Comparison of ENCODE assay signal across 19 cellular contexts in the genomic region with DNA sequence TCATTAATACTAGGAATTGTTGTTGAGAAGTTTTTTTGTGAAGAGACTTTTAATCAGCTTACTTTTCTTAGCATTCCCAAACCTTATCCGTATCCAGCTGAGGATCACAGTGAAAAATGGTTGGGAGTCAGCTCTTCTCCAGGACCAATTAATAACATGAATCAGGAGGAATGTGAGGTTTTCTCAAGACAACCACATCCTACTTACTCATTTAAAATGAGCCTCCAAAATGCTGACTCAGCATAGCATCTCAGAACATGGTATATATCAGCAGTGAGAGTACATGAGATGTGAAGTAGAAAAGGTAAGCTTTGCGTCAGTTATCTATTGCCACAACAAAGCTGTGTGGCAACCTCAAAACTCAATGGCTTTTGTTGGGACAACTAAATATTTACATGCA.
DNase-seq lines count a peak whose midpoint lies in the region; ATAC-seq, FAIRE-seq and TF ChIP-seq lines count a peak whose summit lies in the region.
"Had no signal": no experiment of that assay in that cellular context is flagged by ENCODE, and none has a peak within 500 bp of the region (broad histone marks: within the 10 kb centered on the region; RNA-seq: fewer than 3 reads in every experiment).

No MANE protein-coding gene starts in this region.

- H3K9ac ChIP-seq in H1 (replicated peaks in 1 of 4; ENCODE audit: extremely low read depth in 1 of 4, low read depth in 3 of 4, low read length in 3 of 4) = no peak overlapping the region
- H3K9ac ChIP-seq: BLaER1 had no signal

- TF ChIP-seq POLR2A in H1 (IDR thresholded peaks at IDR 0.05; ENCODE audit: control extremely low read depth in 1 of 2, low read depth in 2 of 2, low read length in 2 of 2) = no peak

- H4K20me1 ChIP-seq in H1 (replicated peaks in 1 of 2; ENCODE audit: control insufficient read depth in 1 of 2, insufficient read depth in 2 of 2, low read length in 2 of 2) = no peaks in the 10 kb centered on the region
- H4K20me1 ChIP-seq: BLaER1 had no signal

- H3K4me3 ChIP-seq in H1 (ENCODE audit: extremely low read depth in 1 of 4, insufficient read depth in 2 of 4, low read depth in 3 of 4, low read length in 4 of 4) (no peak overlapping the region), psoas muscle (no peak overlapping the region)
- H3K4me3 ChIP-seq: BLaER1, breast epithelium, left ventricle myocardium inferior, Peyer's patch, sigmoid colon had no signal

- H3K4me1 ChIP-seq in H1 (replicated peaks in 1 of 4; ENCODE audit: control insufficient read depth in 3 of 4, insufficient read depth in 4 of 4, low read length in 3 of 4) (no peaks in the 10 kb centered on the region), psoas muscle (no peaks in the 10 kb centered on the region)
- H3K4me1 ChIP-seq: BLaER1, breast epithelium, left ventricle myocardium inferior, Peyer's patch had no signal

- H3K27ac ChIP-seq in H1 (ENCODE audit: low read depth, low read length) = no peak overlapping the region
- no peak overlapping the region for H3K27ac ChIP-seq in psoas muscle
- H3K27ac ChIP-seq: BLaER1, breast epithelium, left ventricle myocardium inferior, Peyer's patch, sigmoid colon had no signal

- no peak overlapping the region for H2BK120ac ChIP-seq in H1 (replicated peaks; ENCODE audit: low read depth, low read length)

- no peak overlapping the region for H3K56ac ChIP-seq in H1 (replicated peaks; ENCODE audit: insufficient read length, low read depth, low read length)

- ATAC-seq in psoas muscle = no peak
- ATAC-seq in HG03342 (IDR thresholded peaks at IDR 0.05; ENCODE audit: unreplicated experiment) = no peak
- ATAC-seq: activated naive CD4-positive, alpha-beta T cell treated with anti-CD3 and anti-CD28 coated beads, Interleukin-2, amount 50 U/mL, for 72 hours had no signal

- H3K27me3 ChIP-seq in H1 (replicated peaks in 1 of 4; ENCODE audit: control insufficient read depth in 3 of 4, extremely low read depth in 1 of 4, insufficient read depth in 3 of 4, low read length in 3 of 4) = no peaks in the 10 kb centered on the region
- no peaks in the 10 kb centered on the region for H3K27me3 ChIP-seq in psoas muscle (ENCODE audit: insufficient read depth in 3 of 3, low read length in 2 of 3)
- H3K27me3 ChIP-seq: BLaER1, breast epithelium, Peyer's patch, sigmoid colon had no signal

- H3K4me2 ChIP-seq in H1 (ENCODE audit: insufficient read depth in 1 of 2, low read depth in 2 of 2, low read length in 2 of 2) = no peak overlapping the region
- H3K4me2 ChIP-seq: BLaER1 had no signal

- POLR2A ChIA-PET in H1 (lab: Charles Lee; ENCODE audit: partially characterized antibody) = no interaction called here

- H2BK5ac ChIP-seq in H1 (ENCODE audit: low read depth, low read length) = no peak overlapping the region

- TF ChIP-seq RAD21 in H1 (IDR thresholded peaks at IDR 0.05 in 1 of 2, conservative IDR thresholded peaks at IDR 0.05 in 1 of 2; ENCODE audit: low read depth in 2 of 2, low read length in 2 of 2) = no peak

- no peaks in the 10 kb centered on the region; a peak in 1 of 8 replicates for H3K36me3 ChIP-seq in H1 (ENCODE audit: control insufficient read depth in 2 of 4, insufficient read depth in 4 of 4, low read length in 3 of 4)
- no peaks in the 10 kb centered on the region for H3K36me3 ChIP-seq in psoas muscle (ENCODE audit: insufficient read depth in 1 of 2, low read depth in 1 of 2)
- H3K36me3 ChIP-seq: BLaER1, breast epithelium, left ventricle myocardium inferior, Peyer's patch, sigmoid colon had no signal

- H3K9me3 ChIP-seq in H1 (ENCODE audit: insufficient read depth in 2 of 2, low read depth in 1 of 2, low read length in 1 of 2) (no peaks in the 10 kb centered on the region), psoas muscle (no peaks in the 10 kb centered on the region)
- H3K9me3 ChIP-seq: breast epithelium, left ventricle myocardium inferior, Peyer's patch, sigmoid colon had no signal

- no peaks in the 10 kb centered on the region; the same call in 1 of the 2 replicates for H3K23me2 ChIP-seq in H1 (ENCODE audit: low read depth, low read length)

- no peak for TF ChIP-seq EP300 in H1 (IDR thresholded peaks at IDR 0.05; ENCODE audit: borderline replicate concordance in 1 of 2, low read depth in 2 of 2, low read length in 2 of 2)

- no peak overlapping the region for H4K91ac ChIP-seq in H1 (replicated peaks; ENCODE audit: insufficient read length, low read length)

- no peak overlapping the region for H2BK15ac ChIP-seq in H1 (ENCODE audit: low read length)

- no peaks in the 10 kb centered on the region for H3K79me2 ChIP-seq in H1 (ENCODE audit: control insufficient read depth in 1 of 2, insufficient read depth in 2 of 2, low read length in 2 of 2)

- no peak overlapping the region for H2BK12ac ChIP-seq in H1 (ENCODE audit: low read depth, low read length)

- 97% methylated on average over 2 of the region's 2 CpGs; no CpG with 5 or more reads in 1 of the 2 experiments for WGBS in H1 (ENCODE audit: extremely low coverage in 1 of 2, insufficient coverage in 1 of 2, insufficient read length in 1 of 2, insufficient replicate concordance in 2 of 2, low coverage in 1 of 2, low lambda C conversion rate in 2 of 2, missing lambda C conversion rate in 1 of 2), 2 experiments
- WGBS in psoas muscle, 3 donors = 93 to 98% (median 98%) methylated on average over 2 of the region's 2 CpGs

- TF ChIP-seq CTCF in H1 (IDR thresholded peaks at IDR 0.05; ENCODE audit: control extremely low read depth in 1 of 3, insufficient read depth in 1 of 3, low read depth in 1 of 3, low read length in 3 of 3) (no peak), psoas muscle (IDR thresholded peaks at IDR 0.05) (no peak)

- H3K79me1 ChIP-seq in H1 (ENCODE audit: low read depth, low read length) = no peaks in the 10 kb centered on the region

- no peak overlapping the region for H2AFZ ChIP-seq in H1 (ENCODE audit: low read length)

- H4K5ac ChIP-seq in H1 (ENCODE audit: insufficient read length, low read depth, low read length) = no peak overlapping the region

- CTCF ChIA-PET in H1 (lab: Charles Lee; ENCODE audit: partially characterized antibody) = interaction anchor here (1.0 to 2.3 kb wide), 8 partner anchors 9 to 113 kb away, joined by 3 to 15 read pairs (median 5); no protein-coding TSS in a partner anchor

- intact Hi-C loops in psoas muscle (cut with DNase I) = no loop called here

- no peak overlapping the region for H3K18ac ChIP-seq in H1 (ENCODE audit: extremely low read depth, low read length)

- H2AK5ac ChIP-seq in H1 (ENCODE audit: low read depth, low read length) = no peak overlapping the region

- DNase-seq in Daoy (ENCODE audit: low read depth) (peak; percentile 66), M059J (ENCODE audit: low read depth) (peak; percentile 76), H1 (ENCODE audit: low read depth in 1 of 2, low spot score in 2 of 2) (no peak), non-pigmented ciliary epithelial cell (ENCODE audit: low read depth) (peak; percentile 38), psoas muscle (no peak), activated gamma-delta T cell treated with Interleukin-2 at 50 U/mL for 16 hours (no peak)
- no peak for DNase-seq in activated CD4-positive, alpha-beta T cell treated with anti-CD3 and anti-CD28 coated beads, Interleukin-2, amount 50 U/mL, for 48 hours
- DNase-seq: activated T-cell treated with anti-CD3 and anti-CD28 coated beads, Interleukin-2, amount 50 U/mL, for 1 hour; effector CD4-positive, alpha-beta T cell; GOT3; left ventricle myocardium inferior; NCI-H1436; Peyer's patch; sigmoid colon; stimulated activated CD4-positive, alpha-beta T cell treated with anti-CD3 and anti-CD28 coated beads, Interleukin-2, amount 100 ng/mL, for 48 hours had no signal

- no peak overlapping the region for H4K8ac ChIP-seq in H1 (ENCODE audit: extremely low read depth, insufficient read depth, low read length)

- no peak for FAIRE-seq in H1 (lab: Jason Lieb, UNC)

- H2BK20ac ChIP-seq in H1 (ENCODE audit: low read length) = no peak overlapping the region

- H3K14ac ChIP-seq in H1 (ENCODE audit: insufficient read length) = no peak overlapping the region

- H3K23ac ChIP-seq in H1 (ENCODE audit: insufficient read length) = no peak overlapping the region

- no peak overlapping the region for H3K4ac ChIP-seq in H1 (replicated peaks; ENCODE audit: insufficient read length, low read depth, low read length)

TF ChIP-seq in H1, 55 proteins besides CTCF, POLR2A, EP300 and RAD21:
- TF ChIP-seq YY1 (IDR thresholded peaks at IDR 0.05; ENCODE audit: low read depth, low read length) (no peak), MAFK (IDR thresholded peaks at IDR 0.05; ENCODE audit: low read depth, low read length) (peak; percentile 99)
TF ChIP-seq in H1: peak in this region for 1.

Comparison
In these comparisons a context has a peak if more than half of its experiments do, and no peak if none do; other contexts are left out.
1. DNase-seq: peak in Daoy (single experiment), M059J (single experiment) and non-pigmented ciliary epithelial cell (single experiment); none in H1 (0 of 2), psoas muscle (0 of 2), activated CD4-positive, alpha-beta T cell treated with anti-CD3 and anti-CD28 coated beads, Interleukin-2, amount 50 U/mL, for 48 hours (0 of 2) and activated gamma-delta T cell treated with Interleukin-2 at 50 U/mL for 16 hours (single experiment).